20 cellular contexts compared by ENCODE assay signal in genomic region chr14:105843444-105844046, GRCh38.
DNase-seq lines count a peak whose midpoint lies in the region; ATAC-seq lines count a peak whose summit lies in the region.
"Had no signal": no experiment of that assay in that cellular context is flagged by ENCODE, and none has a peak within 500 bp of the region (broad histone marks: within the 10 kb centered on the region; RNA-seq: fewer than 3 reads in every experiment).

No MANE protein-coding gene starts in this region.

- peaks cover 3% of the 10 kb centered on the region for H3K27me3 Mint-ChIP-seq in activated T-helper 2 cell treated with anti-CD3 and anti-CD28 coated beads, Interferon-gamma antibody, Interleukin-2, Interleukin-4, amounts not matched to agents 10 μg/mL and 5 μg/mL and 100 μg/mL, durations not matched to agents 14 hours and 24 hours and 36 hours (ENCODE audit: low read depth)
- no peaks in the 10 kb centered on the region for H3K27me3 Mint-ChIP-seq in naive B cell

- no peak overlapping the region for H3K27ac Mint-ChIP-seq in activated T-helper 2 cell treated with anti-CD3 and anti-CD28 coated beads, Interferon-gamma antibody, Interleukin-2, Interleukin-4, amounts not matched to agents 10 μg/mL and 5 μg/mL and 100 μg/mL, durations not matched to agents 14 hours and 24 hours and 36 hours
- peak overlapping the region in 5 of 6 donors; percentile 46 to 93 (median 79) for H3K27ac Mint-ChIP-seq in naive B cell
- H3K27ac Mint-ChIP-seq: nephron had no signal

- no peaks in the 10 kb centered on the region for H3K4me1 Mint-ChIP-seq in activated T-helper 2 cell treated with anti-CD3 and anti-CD28 coated beads, Interferon-gamma antibody, Interleukin-2, Interleukin-4, amounts not matched to agents 10 μg/mL and 5 μg/mL and 100 μg/mL, durations not matched to agents 14 hours and 24 hours and 36 hours (ENCODE audit: low read depth)
- H3K4me1 Mint-ChIP-seq in naive B cell, result peaks cover 37 to 47% (median 41%) of the 10 kb centered on the region in 3 donors
- H3K4me1 Mint-ChIP-seq: central memory CD8-positive, alpha-beta T cell; nephron had no signal

- no peak for ATAC-seq in naive B cell (ENCODE audit: low read depth in 2 of 2)
- ATAC-seq in GM21576 (IDR thresholded peaks at IDR 0.05; ENCODE audit: unreplicated experiment), result no peak
- no peak for ATAC-seq in GM21367 (IDR thresholded peaks at IDR 0.05; ENCODE audit: unreplicated experiment)
- ATAC-seq: heart right ventricle had no signal

- H3K36me3 Mint-ChIP-seq in activated T-helper 2 cell treated with anti-CD3 and anti-CD28 coated beads, Interferon-gamma antibody, Interleukin-2, Interleukin-4, amounts not matched to agents 10 μg/mL and 5 μg/mL and 100 μg/mL, durations not matched to agents 14 hours and 24 hours and 36 hours (ENCODE audit: low read depth), result no peaks in the 10 kb centered on the region
- peaks cover 24 to 46% of the 10 kb centered on the region in 2 donors for H3K36me3 Mint-ChIP-seq in naive B cell

- no peak overlapping the region for H3K4me3 Mint-ChIP-seq in activated T-helper 2 cell treated with anti-CD3 and anti-CD28 coated beads, Interferon-gamma antibody, Interleukin-2, Interleukin-4, amounts not matched to agents 10 μg/mL and 5 μg/mL and 100 μg/mL, durations not matched to agents 14 hours and 24 hours and 36 hours (ENCODE audit: low read depth)
- H3K4me3 Mint-ChIP-seq in naive B cell, result peak overlapping the region in 1 of 8 donors; percentile 81
- H3K4me3 Mint-ChIP-seq: central memory CD8-positive, alpha-beta T cell; nephron had no signal

- intact Hi-C loops in activated T-helper 2 cell treated with anti-CD3 and anti-CD28 coated beads, Interferon-gamma antibody, Interleukin-2, Interleukin-4, amounts not matched to agents 10 μg/mL and 5 μg/mL and 100 μg/mL, durations not matched to agents 14 hours and 24 hours and 36 hours (cut with micrococcal nuclease), result no loop called here

- DNase-seq in stimulated activated CD4-positive, alpha-beta T cell treated with anti-CD3 and anti-CD28 coated beads, Interleukin-4, amount 100 ng/mL, for 24 hours, result peak; percentile 2
- no peak for DNase-seq in stimulated activated CD4-positive, alpha-beta T cell treated with anti-CD3 and anti-CD28 coated beads, Interleukin-15, amount 100 ng/mL, for 24 hours
- DNase-seq in activated T-helper 2 cell treated with anti-CD3 and anti-CD28 coated beads, Interferon-gamma antibody, Interleukin-2, Interleukin-4, amounts not matched to agents 10 μg/mL and 5 μg/mL and 100 μg/mL, durations not matched to agents 14 hours and 24 hours and 36 hours (ENCODE audit: low spot score), result peak; percentile 8
- no peak for DNase-seq in naive B cell
- no peak for DNase-seq in retina
- DNase-seq: activated CD4-positive, alpha-beta T cell treated with anti-CD3 and anti-CD28 coated beads for 48 hours; activated naive CD4-positive, alpha-beta T cell; activated T-cell treated with anti-CD3 and anti-CD28 coated beads, Interleukin-2, amount 50 U/mL, for 48 hours; C1 segment of cervical spinal cord; foreskin melanocyte; Karpas-422; NCI-H2107; stimulated activated CD4-positive, alpha-beta T cell treated with anti-CD3 and anti-CD28 coated beads, Interleukin-2, amount 100 ng/mL, for 24 hours; stimulated activated CD8-positive, alpha-beta memory T cell treated with anti-CD3 and anti-CD28 coated beads, Interleukin-4, amount 100 ng/mL, for 48 hours; T1000 had no signal

- no peaks in the 10 kb centered on the region for H3K9me3 Mint-ChIP-seq in activated T-helper 2 cell treated with anti-CD3 and anti-CD28 coated beads, Interferon-gamma antibody, Interleukin-2, Interleukin-4, amounts not matched to agents 10 μg/mL and 5 μg/mL and 100 μg/mL, durations not matched to agents 14 hours and 24 hours and 36 hours
- no peaks in the 10 kb centered on the region for H3K9me3 Mint-ChIP-seq in naive B cell
- H3K9me3 Mint-ChIP-seq: central memory CD8-positive, alpha-beta T cell had no signal

Comparison
In these comparisons a context has a peak if more than half of its experiments do, and no peak if none do; other contexts are left out.
1. DNase-seq: peak in stimulated activated CD4-positive, alpha-beta T cell treated with anti-CD3 and anti-CD28 coated beads, Interleukin-4, amount 100 ng/mL, for 24 hours (single experiment) and activated T-helper 2 cell treated with anti-CD3 and anti-CD28 coated beads, Interferon-gamma antibody, Interleukin-2, Interleukin-4, amounts not matched to agents 10 μg/mL and 5 μg/mL and 100 μg/mL, durations not matched to agents 14 hours and 24 hours and 36 hours (single experiment); none in stimulated activated CD4-positive, alpha-beta T cell treated with anti-CD3 and anti-CD28 coated beads, Interleukin-15, amount 100 ng/mL, for 24 hours (single experiment), naive B cell (single experiment) and retina (single experiment).